18 cellular contexts compared by ENCODE assay signal in genomic region chr2:30185175-30185574, GRCh38. TPM values are rescaled to one million over a fixed set of nuclear protein-coding genes. Genes with fewer than 3 reads are reported as not detected.
DNase-seq lines count a peak whose midpoint lies in the region; ATAC-seq and TF ChIP-seq lines count a peak whose summit lies in the region.
"Had no signal": no experiment of that assay in that cellular context is flagged by ENCODE, and none has a peak within 500 bp of the region (broad histone marks: within the 10 kb centered on the region; RNA-seq: fewer than 3 reads in every experiment).

No MANE protein-coding gene starts in this region.

- intact Hi-C loops in CD14-positive monocyte (cut with micrococcal nuclease) = no loop called here

- H3K4me1 Mint-ChIP-seq in WTC11 (0 out of 2 replicates have a peak, but pooled peaks cover 6% of the 10 kb centered on the region), CD14-positive monocyte (peaks cover 13% of the 10 kb centered on the region)
- H3K4me1 Mint-ChIP-seq in naive thymus-derived CD8-positive, alpha-beta T cell = peaks cover 0 to 2% (median 1%) of the 10 kb centered on the region in 4 donors
- H3K4me1 Mint-ChIP-seq: natural killer cell had no signal

- H3K27ac Mint-ChIP-seq in WTC11 = no peak overlapping the region
- peak overlapping the region in 3 of 7 donors; percentile 3 to 47 (median 43) for H3K27ac Mint-ChIP-seq in CD14-positive monocyte
- H3K27ac Mint-ChIP-seq in naive thymus-derived CD8-positive, alpha-beta T cell = no peak overlapping the region
- H3K27ac Mint-ChIP-seq: natural killer cell; T-helper 1 cell treated with Interleukin-12 subunit alpha and Interleukin-12 subunit beta and Interleukin-4 antibody, amounts not matched to agents 30 μg/mL and 1 μg/mL, for 36 hours had no signal

- CTCF ChIA-PET in WTC11 (lab: Charles Lee) = no interaction called here

- H3K9me3 Mint-ChIP-seq in WTC11 (peaks cover 14% of the 10 kb centered on the region), CD14-positive monocyte (peaks cover 2 to 10% (median 5%) of the 10 kb centered on the region in 7 donors)
- peaks cover 0 to 2% (median 0%) of the 10 kb centered on the region in 9 donors for H3K9me3 Mint-ChIP-seq in naive thymus-derived CD8-positive, alpha-beta T cell
- H3K9me3 Mint-ChIP-seq: natural killer cell; T-helper 1 cell treated with Interleukin-12 subunit alpha and Interleukin-12 subunit beta and Interleukin-4 antibody, amounts not matched to agents 30 μg/mL and 1 μg/mL, for 36 hours had no signal

- H3K4me3 Mint-ChIP-seq in WTC11 (no peak overlapping the region), CD14-positive monocyte (no peak overlapping the region)
- H3K4me3 Mint-ChIP-seq in naive thymus-derived CD8-positive, alpha-beta T cell = no peak overlapping the region
- H3K4me3 Mint-ChIP-seq: natural killer cell; T-helper 1 cell treated with Interleukin-12 subunit alpha and Interleukin-12 subunit beta and Interleukin-4 antibody, amounts not matched to agents 30 μg/mL and 1 μg/mL, for 36 hours had no signal

- peak; percentile 12 to 19 for DNase-seq in AML-193 (lab: John Stamatoyannopoulos, UW)
- peak; percentile 13 for DNase-seq in NCI-H69 (lab: John Stamatoyannopoulos, UW)
- DNase-seq in WTC11 (ENCODE audit: low spot score) = no peak
- DNase-seq in foreskin keratinocyte = peak; percentile 56 to 57
- no peak for DNase-seq in CD14-positive monocyte (ENCODE audit: low spot score)
- no peak for DNase-seq in naive thymus-derived CD8-positive, alpha-beta T cell
- DNase-seq: activated CD4-positive, CD25-positive, alpha-beta regulatory T cell; dermis blood vessel endothelial cell; EL; Kasumi-1; natural killer cell; NCI-H187; NCI-H2227 treated with DMSO at 0.1 percent for 48 hours; Right ventricle myocardium superior had no signal

- H3K27me3 Mint-ChIP-seq in WTC11 (ENCODE audit: low read depth) (no peaks in the 10 kb centered on the region), CD14-positive monocyte (ENCODE audit: low read depth in 3 of 3) (peaks cover 2 to 4% (median 2%) of the 10 kb centered on the region in 3 donors)
- H3K27me3 Mint-ChIP-seq in naive thymus-derived CD8-positive, alpha-beta T cell = no peaks in the 10 kb centered on the region

- H3K27me3 ChIP-seq in foreskin keratinocyte = peaks cover 34% of the 10 kb centered on the region

- H3K27ac ChIP-seq in foreskin keratinocyte = no peak overlapping the region
- H3K27ac ChIP-seq: parathyroid adenoma had no signal

- no peaks in the 10 kb centered on the region for H3K4me1 ChIP-seq in foreskin keratinocyte
- H3K4me1 ChIP-seq: parathyroid adenoma had no signal

- ATAC-seq in WTC11 = no peak
- ATAC-seq in foreskin keratinocyte = no peak
- no peak for ATAC-seq in HG02884 (IDR thresholded peaks at IDR 0.05; ENCODE audit: unreplicated experiment)
- no peak for ATAC-seq in GM18517 (IDR thresholded peaks at IDR 0.05; ENCODE audit: unreplicated experiment)
- ATAC-seq in naive thymus-derived CD8-positive, alpha-beta T cell = no peak
- ATAC-seq: natural killer cell had no signal

- TF ChIP-seq CTCF in WTC11 (IDR thresholded peaks at IDR 0.05) (no peak), foreskin keratinocyte (conservative IDR thresholded peaks at IDR 0.05) (no peak), CD14-positive monocyte (IDR thresholded peaks at IDR 0.05) (no peak)

- H3K36me3 Mint-ChIP-seq in WTC11 (0 out of 2 replicates have a peak, but pooled peaks cover 3% of the 10 kb centered on the region), CD14-positive monocyte (no peaks in the 10 kb centered on the region)
- H3K36me3 Mint-ChIP-seq in naive thymus-derived CD8-positive, alpha-beta T cell = peaks cover 0 to 2% (median 0%) of the 10 kb centered on the region in 3 donors
- H3K36me3 Mint-ChIP-seq: natural killer cell had no signal

- POLR2A ChIA-PET in WTC11 (lab: Charles Lee) = no interaction called here
- POLR2A ChIA-PET in naive thymus-derived CD8-positive, alpha-beta T cell (lab: Charles Lee) = no interaction called here

TF ChIP-seq in WTC11, 78 proteins besides CTCF, POLR2A, EP300 and RAD21:
- TF ChIP-seq HMGA2 (CRISPR knock-in tag; IDR thresholded peaks at IDR 0.05) (no peak), USF1 (CRISPR knock-in tag; IDR thresholded peaks at IDR 0.05) (no peak), GABPB1 (CRISPR knock-in tag; IDR thresholded peaks at IDR 0.05) (peak; percentile 93)

RNA-seq across cellular contexts. Expression of gene YPEL5, which starts 38.4 kb away (rescaled TPM):
- 25.3 to 27.3 TPM (median 26.5 TPM) in 3 replicates for total RNA-seq in WTC11 (2021)
- total RNA-seq in foreskin keratinocyte = 33.5 and 44.0 TPM in 2 replicates
- 27.8 and 35.3 TPM in 2 replicates for polyA plus RNA-seq in foreskin keratinocyte
- polyA plus RNA-seq in CD14-positive monocyte = 100 to 1,000 TPM; 231 to 235 TPM
- total RNA-seq in naive thymus-derived CD8-positive, alpha-beta T cell = 100 to 1,000 TPM in 1 of 2 experiments, 10 to 100 TPM in 1; 99.8 to 106 TPM
- polyA plus RNA-seq in naive thymus-derived CD8-positive, alpha-beta T cell = 100 to 1,000 TPM in 2 of 3 donors, 10 to 100 TPM in 1; 88.3 to 155 (median 103) TPM

RNA-seq across cellular contexts. Expression of gene LBH, which starts 46.2 kb away (rescaled TPM):
- 30.8 to 47.3 TPM (median 34.7 TPM) in 3 replicates for total RNA-seq in WTC11 (2021)
- 0.46 and 1.5 TPM in 2 replicates for total RNA-seq in foreskin keratinocyte
- polyA plus RNA-seq in foreskin keratinocyte = 0.26 and 0.82 TPM in 2 replicates
- polyA plus RNA-seq in CD14-positive monocyte = under 1 TPM; 0.42 to 0.76 TPM
- 100 to 1,000 TPM; 537 to 573 TPM for total RNA-seq in naive thymus-derived CD8-positive, alpha-beta T cell
- 100 to 1,000 TPM; 243 to 356 (median 307) TPM for polyA plus RNA-seq in naive thymus-derived CD8-positive, alpha-beta T cell

Comparison
In these comparisons a context has a peak if more than half of its experiments do, and no peak if none do; other contexts are left out.
1. DNase-seq: peak in AML-193 (2 of 2), NCI-H69 (single experiment) and foreskin keratinocyte (2 of 2); none in WTC11 (single experiment), CD14-positive monocyte (single experiment) and naive thymus-derived CD8-positive, alpha-beta T cell (0 of 10).
2. RNA of gene LBH, which starts 46.2 kb away (total RNA-seq): 537 to 573 TPM in naive thymus-derived CD8-positive, alpha-beta T cell and 30.8 to 47.3 TPM in WTC11; 0.46 to 1.5 TPM in foreskin keratinocyte; every median in the first group is over 10 times any median in the second.